9 cellular contexts compared by ENCODE assay signal in genomic region chr6:41231246-41231645, GRCh38. TPM values are rescaled to one million over a fixed set of nuclear protein-coding genes. Genes with fewer than 3 reads are reported as not detected.
"Had no signal": no experiment of that assay in that cellular context is flagged by ENCODE, and none has a peak within 500 bp of the region (broad histone marks: within the 10 kb centered on the region; RNA-seq: fewer than 3 reads in every experiment).

No MANE protein-coding gene starts in this region.

- H3K27ac ChIP-seq: GM23248 had no signal

- H2AFZ ChIP-seq: GM23248 had no signal

- DNase-seq: GM23248, GOT3, H7, H9, HCEC 1CT, HFFc6 had no signal

- H3K36me3 ChIP-seq: HAP-1 had no signal

- H3K9me3 Mint-ChIP-seq: H9, HFFc6 had no signal

- H3K4me3 Mint-ChIP-seq: H9, HFFc6 had no signal

- ATAC-seq: HCT116 had no signal

- H3K27ac Mint-ChIP-seq: H9, HFFc6 had no signal

- H3K4me3 ChIP-seq: GM23248, HAP-1 had no signal

- H3K4me1 ChIP-seq: HAP-1 had no signal

- H3K9me3 ChIP-seq: HAP-1 had no signal

RNA-seq across cellular contexts. Expression of gene TREML4, which starts 3.1 kb away (rescaled TPM):
- total RNA-seq: GM23248, H1, H7, H9, HFFc6 had no signal
- polyA plus RNA-seq: GM23248, H1 had no signal

RNA-seq across cellular contexts. Expression of gene TREML2, which starts 30.3 kb away (rescaled TPM):
- total RNA-seq: GM23248, H7, HFFc6 had no signal
- polyA plus RNA-seq: GM23248 had no signal

RNA-seq across cellular contexts. Expression of gene TREM1, which starts 55.2 kb away (rescaled TPM):
- total RNA-seq: GM23248, H1, H7, H9 had no signal
- polyA plus RNA-seq: GM23248, H1 had no signal
